In the genomic region with DNA sequence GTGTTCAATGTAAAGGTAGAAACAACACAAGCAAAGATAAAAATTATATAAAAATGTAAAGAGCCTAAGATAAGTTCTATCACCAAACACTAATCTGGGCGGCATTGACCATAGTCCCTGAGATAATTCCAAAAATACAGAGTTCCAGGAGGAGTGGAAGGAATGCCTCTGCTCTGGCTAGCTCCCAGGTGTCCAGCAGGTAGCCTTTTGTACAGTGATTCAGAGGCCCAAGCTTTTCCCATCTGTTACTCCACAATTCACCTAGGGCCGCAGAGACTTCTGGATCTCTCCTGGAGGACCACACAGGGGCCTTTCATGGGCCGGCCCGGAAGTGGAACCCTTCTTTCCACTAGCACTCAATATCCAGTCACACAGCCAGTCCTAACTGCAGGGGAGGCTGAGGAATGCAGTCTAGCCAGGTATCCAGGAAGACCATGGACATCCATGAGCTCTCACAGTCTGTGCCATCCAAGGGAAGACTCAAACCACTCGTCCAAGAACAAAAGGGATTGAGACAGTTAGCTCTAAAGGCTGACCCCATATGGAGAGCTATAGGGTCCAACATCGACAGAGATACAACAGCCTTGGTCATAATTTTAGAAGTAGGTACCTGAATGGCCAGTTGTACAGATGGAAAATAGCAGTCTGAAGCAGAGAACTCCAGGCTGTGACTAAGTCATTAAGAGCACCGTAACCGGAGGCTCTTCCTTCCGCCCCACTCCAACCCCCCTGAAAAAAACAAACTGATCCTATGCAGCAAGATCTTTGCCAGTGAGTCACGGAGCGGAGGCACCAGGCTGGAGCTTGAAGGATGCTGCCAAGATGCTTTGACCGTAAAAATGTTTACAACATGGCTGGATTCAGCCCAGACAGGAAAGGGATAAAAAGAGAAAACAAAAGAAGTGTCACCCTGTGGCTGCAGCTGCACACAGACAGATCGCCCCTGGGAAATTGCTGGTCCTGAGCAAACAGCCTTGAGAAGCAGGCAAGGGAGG, we compare ENCODE assay signal across 1 cellular context.
TF ChIP-seq lines count a peak whose summit lies in the region.

No MANE protein-coding gene starts in this region.

TF ChIP-seq in GM23338, 12 proteins besides CTCF, POLR2A, EP300 and RAD21 (continued from another document):
- TF ChIP-seq NANOG (IDR thresholded peaks at IDR 0.05; ENCODE audit: borderline replicate concordance), result no peak
- TF ChIP-seq POLR2AphosphoS5 (IDR thresholded peaks at IDR 0.05; ENCODE audit: low read depth), result no peak
- no peak for TF ChIP-seq ZNF114 (CRISPR knock-in tag; IDR thresholded peaks at IDR 0.05)
- no peak for TF ChIP-seq CREB1 (CRISPR knock-in tag; IDR thresholded peaks at IDR 0.05; ENCODE audit: low read depth)
